ENCODE assay signal across 23 cellular contexts in genomic region chr2:183227191-183227590, GRCh38.
A peak's percentile ranks its signal among the peaks of the same experiment; 100 is the strongest.
DNase-seq lines count a peak whose midpoint lies in the region; ATAC-seq and TF ChIP-seq lines count a peak whose summit lies in the region.
"Had no signal": no experiment of that assay in that cellular context is flagged by ENCODE, and none has a peak within 500 bp of the region (broad histone marks: within the 10 kb centered on the region; RNA-seq: fewer than 3 reads in every experiment).

No MANE protein-coding gene starts in this region.

- no peaks in the 10 kb centered on the region for H3K9me3 ChIP-seq in CD8-positive, alpha-beta memory T cell (ENCODE audit: low read length)
- H3K9me3 ChIP-seq: A549, BE2C, HAP-1 had no signal

- ATAC-seq in HG02970 (IDR thresholded peaks at IDR 0.05; ENCODE audit: low FRiP score, unreplicated experiment), result no peak
- ATAC-seq: A549 had no signal

- POLR2A ChIA-PET in CD8-positive, alpha-beta memory T cell (lab: Charles Lee), result no interaction called here

- peak overlapping the region; percentile 43 for H3K4me3 Mint-ChIP-seq in glutamatergic neuron (ENCODE audit: unreplicated experiment)
- H3K4me3 Mint-ChIP-seq in CD8-positive, alpha-beta memory T cell, result no peak overlapping the region
- H3K4me3 Mint-ChIP-seq: CD14-positive monocyte; CD4-positive, alpha-beta T cell; HFFc6 had no signal

- DNase-seq in NCI-H2171 treated with DMSO at 0.1 percent for 48 hours (lab: John Stamatoyannopoulos, UW) (peak; percentile 7), NCI-H2171 (lab: John Stamatoyannopoulos, UW) (no peak), glutamatergic neuron (peak; percentile 27), myocyte (ENCODE audit: low read depth) (peak; percentile 24), retina (peak; percentile 11)
- DNase-seq in CD8-positive, alpha-beta memory T cell, result no peak
- DNase-seq in stimulated activated CD4-positive, alpha-beta T cell treated with anti-CD3 and anti-CD28 coated beads, Interleukin-2, amount 100 ng/mL, for 24 hours, result no peak
- DNase-seq: 8988T; ACHN; AML-193; BE2C; Calu3; CD4-positive, alpha-beta T cell; DMS53; DMS79 treated with DMSO at 0.1 percent for 48 hours; GF-D8; GOT3; HFFc6 had no signal

- peaks cover 3% of the 10 kb centered on the region for H3K27me3 Mint-ChIP-seq in glutamatergic neuron (ENCODE audit: unreplicated experiment)
- no peaks in the 10 kb centered on the region for H3K27me3 Mint-ChIP-seq in CD8-positive, alpha-beta memory T cell
- H3K27me3 Mint-ChIP-seq: CD4-positive, alpha-beta T cell had no signal

- peaks cover 4% of the 10 kb centered on the region for H3K9me3 Mint-ChIP-seq in glutamatergic neuron (ENCODE audit: unreplicated experiment)
- peaks cover 0 to 3% (median 0%) of the 10 kb centered on the region in 5 donors for H3K9me3 Mint-ChIP-seq in CD8-positive, alpha-beta memory T cell
- H3K9me3 Mint-ChIP-seq: HFFc6 had no signal

- no peak overlapping the region for H3K4me3 ChIP-seq in CD8-positive, alpha-beta memory T cell (ENCODE audit: low read length)
- H3K4me3 ChIP-seq: A549; BLaER1 treated with 17β-estradiol and CSF1 and Interleukin-3, amounts not matched to agents 10 nM and 100 nM; HAP-1 had no signal

- no peaks in the 10 kb centered on the region for H3K36me3 Mint-ChIP-seq in glutamatergic neuron (ENCODE audit: unreplicated experiment)
- H3K36me3 Mint-ChIP-seq in CD8-positive, alpha-beta memory T cell, result peaks cover 0 to 14% (median 4%) of the 10 kb centered on the region in 3 donors
- H3K36me3 Mint-ChIP-seq: CD14-positive monocyte had no signal

- CTCF ChIA-PET in CD8-positive, alpha-beta memory T cell (lab: Charles Lee), result no interaction called here

- H3K27ac Mint-ChIP-seq in glutamatergic neuron (ENCODE audit: unreplicated experiment), result no peak overlapping the region
- no peak overlapping the region for H3K27ac Mint-ChIP-seq in CD8-positive, alpha-beta memory T cell
- H3K27ac Mint-ChIP-seq: CD14-positive monocyte; CD4-positive, alpha-beta T cell; HFFc6 had no signal

- no peak overlapping the region for H3K27ac ChIP-seq in CD8-positive, alpha-beta memory T cell (ENCODE audit: low read depth, low read length)
- H3K27ac ChIP-seq: A549; BLaER1 treated with 17β-estradiol and CSF1 and Interleukin-3, amounts not matched to agents 10 nM and 100 nM had no signal

- no peak for TF ChIP-seq CTCF in glutamatergic neuron (IDR thresholded peaks at IDR 0.05; ENCODE audit: partially characterized antibody, unreplicated experiment)

- no peaks in the 10 kb centered on the region for H3K36me3 ChIP-seq in CD8-positive, alpha-beta memory T cell (ENCODE audit: insufficient read depth, low read length)
- H3K36me3 ChIP-seq: BE2C; BLaER1 treated with 17β-estradiol and CSF1 and Interleukin-3, amounts not matched to agents 10 nM and 100 nM; HAP-1 had no signal

- H3K4me1 Mint-ChIP-seq in glutamatergic neuron (ENCODE audit: low read depth, unreplicated experiment), result peaks cover 23% of the 10 kb centered on the region
- no peaks in the 10 kb centered on the region for H3K4me1 Mint-ChIP-seq in CD8-positive, alpha-beta memory T cell
- H3K4me1 Mint-ChIP-seq: CD14-positive monocyte had no signal

- H3K27me3 ChIP-seq in CD8-positive, alpha-beta memory T cell (ENCODE audit: insufficient read depth, low read length, poor library complexity, severe bottlenecking), result no peaks in the 10 kb centered on the region
- H3K27me3 ChIP-seq: BE2C; BLaER1 treated with 17β-estradiol and CSF1 and Interleukin-3, amounts not matched to agents 10 nM and 100 nM had no signal

- H3K4me1 ChIP-seq in CD8-positive, alpha-beta memory T cell (ENCODE audit: insufficient read depth, low read length), result no peaks in the 10 kb centered on the region
- H3K4me1 ChIP-seq: A549; BE2C; BLaER1 treated with 17β-estradiol and CSF1 and Interleukin-3, amounts not matched to agents 10 nM and 100 nM had no signal

Comparison
In these comparisons a context has a peak if more than half of its experiments do, and no peak if none do; other contexts are left out.
1. DNase-seq: peak in NCI-H2171 treated with DMSO at 0.1 percent for 48 hours (single experiment), glutamatergic neuron (single experiment), myocyte (single experiment) and retina (single experiment); none in NCI-H2171 (single experiment), CD8-positive, alpha-beta memory T cell (0 of 5) and stimulated activated CD4-positive, alpha-beta T cell treated with anti-CD3 and anti-CD28 coated beads, Interleukin-2, amount 100 ng/mL, for 24 hours (0 of 2).